ENCODE assay signal across 8 cellular contexts in the genomic region with DNA sequence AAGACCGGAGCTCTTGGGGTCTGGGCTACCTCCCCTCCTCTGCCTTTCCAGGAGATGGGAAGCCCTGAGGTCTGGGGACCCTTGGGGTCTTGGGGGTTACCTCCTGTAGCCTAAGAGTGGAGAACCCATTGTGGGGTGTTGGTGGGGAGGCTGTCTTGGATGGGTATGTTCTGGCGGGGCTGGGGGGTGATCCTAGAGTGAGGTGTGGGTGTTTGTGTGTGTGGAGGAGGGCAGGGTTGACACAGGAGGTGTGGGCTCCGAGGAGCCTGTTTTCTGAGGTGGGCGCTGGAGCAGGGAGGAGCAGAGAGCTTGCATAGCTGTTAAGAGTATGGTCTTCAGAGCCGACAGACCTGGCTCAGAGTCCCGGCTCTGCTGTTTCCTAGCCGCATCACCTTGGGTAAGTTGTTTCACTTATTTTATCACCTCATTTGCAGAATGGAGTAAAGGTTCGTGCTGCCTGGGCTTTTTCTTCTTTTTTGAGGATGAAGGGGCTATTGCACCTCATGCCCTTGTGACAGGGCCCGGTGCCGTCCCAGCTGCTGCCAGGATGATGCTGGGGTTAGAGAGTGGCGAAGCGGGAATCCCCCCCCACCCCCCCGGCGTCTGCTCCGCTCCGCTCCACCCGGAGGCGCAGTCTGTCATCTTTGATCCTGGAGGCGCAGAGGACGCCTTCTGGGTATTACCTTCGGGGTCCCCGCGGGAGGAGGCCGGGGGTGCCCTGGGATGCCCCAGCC. TPM values are rescaled to one million over a fixed set of nuclear protein-coding genes. Genes with fewer than 3 reads are reported as not detected.
DNase-seq lines count a peak whose midpoint lies in the region; ATAC-seq and TF ChIP-seq lines count a peak whose summit lies in the region.

No MANE protein-coding gene starts in this region.

- ATAC-seq in Right ventricle myocardium superior (ENCODE audit: poor library complexity) = no peak
- ATAC-seq in HG03064 (IDR thresholded peaks at IDR 0.05; ENCODE audit: low read depth, unreplicated experiment) = peak; percentile 44
- ATAC-seq in lower lobe of right lung = no peak

- no peaks in the 10 kb centered on the region for H3K27me3 ChIP-seq in cardiac muscle cell
- H3K27me3 ChIP-seq in lower lobe of right lung (ENCODE audit: low read depth) = no peaks in the 10 kb centered on the region
- no peaks in the 10 kb centered on the region for H3K27me3 ChIP-seq in vagina

- H3K4me3 ChIP-seq in cardiac muscle cell (peak overlapping the region; percentile 60), lower lobe of right lung (peak overlapping the region; percentile 69), vagina (peak overlapping the region; percentile 62 to 70), lower leg skin (ENCODE audit: low read depth, poor library complexity, severe bottlenecking) (no peak overlapping the region)

- H3K36me3 ChIP-seq in cardiac muscle cell = no peaks in the 10 kb centered on the region
- peaks cover 5% of the 10 kb centered on the region for H3K36me3 ChIP-seq in lower lobe of right lung
- H3K36me3 ChIP-seq in vagina = no peaks in the 10 kb centered on the region

- 18 to 20% methylated on average over 18 to 19 of the region's 24 CpGs for WGBS in lower leg skin, 2 donors

- H3K27ac ChIP-seq in cardiac muscle cell (no peak overlapping the region), lower lobe of right lung (no peak overlapping the region), vagina (peak overlapping the region; percentile 15)

- H3K27ac Mint-ChIP-seq in activated naive CD8-positive, alpha-beta T cell treated with anti-CD3 and anti-CD28 coated beads for 36 hours = peak overlapping the region; percentile 72

- TF ChIP-seq CTCF in cardiac muscle cell (IDR thresholded peaks at IDR 0.05; ENCODE audit: low read depth, low read length) (no peak), lower lobe of right lung (IDR thresholded peaks at IDR 0.05) (no peak), vagina (IDR thresholded peaks at IDR 0.05) (no peak), lower leg skin (IDR thresholded peaks at IDR 0.05) (no peak)

- H3K4me1 Mint-ChIP-seq in activated naive CD8-positive, alpha-beta T cell treated with anti-CD3 and anti-CD28 coated beads for 36 hours = peaks cover 78% of the 10 kb centered on the region

- peak overlapping the region; percentile 62 for H3K4me3 Mint-ChIP-seq in activated naive CD8-positive, alpha-beta T cell treated with anti-CD3 and anti-CD28 coated beads for 36 hours

- H3K9me3 Mint-ChIP-seq in activated naive CD8-positive, alpha-beta T cell treated with anti-CD3 and anti-CD28 coated beads for 36 hours = no peaks in the 10 kb centered on the region

- DNase-seq in cardiac muscle cell (ENCODE audit: low read depth in 1 of 2, low spot score in 1 of 2) (no peak), Right ventricle myocardium superior (no peak), lower lobe of right lung (no peak), vagina (ENCODE audit: extremely low spot score in 2 of 2) (no peak), lower leg skin (ENCODE audit: low spot score in 2 of 2) (no peak), EL (no peak)
- DNase-seq in activated naive CD8-positive, alpha-beta T cell treated with anti-CD3 and anti-CD28 coated beads for 36 hours = peak; percentile 25

- no peaks in the 10 kb centered on the region for H3K27me3 Mint-ChIP-seq in activated naive CD8-positive, alpha-beta T cell treated with anti-CD3 and anti-CD28 coated beads for 36 hours

- intact Hi-C loops in Right ventricle myocardium superior (cut with DNase I) (no loop called here), lower lobe of right lung (cut with DNase I) (no loop called here), vagina (cut with DNase I) (no loop called here), lower leg skin (cut with DNase I; ENCODE audit: low total_unique reads) (no loop called here)

- H3K36me3 Mint-ChIP-seq in activated naive CD8-positive, alpha-beta T cell treated with anti-CD3 and anti-CD28 coated beads for 36 hours = peaks cover 8% of the 10 kb centered on the region

- H3K4me1 ChIP-seq in cardiac muscle cell (ENCODE audit: low read depth) (peaks cover 29% of the 10 kb centered on the region), lower lobe of right lung (peaks cover 46% of the 10 kb centered on the region), vagina (peaks cover 66% of the 10 kb centered on the region)

- TF ChIP-seq POLR2A in vagina (IDR thresholded peaks at IDR 0.05) = no peak
- TF ChIP-seq POLR2A in lower leg skin (IDR thresholded peaks at IDR 0.05) = no peak

- H3K9me3 ChIP-seq in cardiac muscle cell (ENCODE audit: low read depth) = no peaks in the 10 kb centered on the region
- H3K9me3 ChIP-seq in lower lobe of right lung = no peaks in the 10 kb centered on the region
- no peaks in the 10 kb centered on the region for H3K9me3 ChIP-seq in vagina

RNA-seq across cellular contexts. Expression of a gene that starts 17.2 kb away (rescaled TPM):
- total RNA-seq in cardiac muscle cell (9.1 and 10.2 TPM in 2 replicates), Right ventricle myocardium superior (2.0 TPM), lower lobe of right lung (21.5 TPM), vagina (12.3 TPM), lower leg skin (10 to 100 TPM; 52.8 to 54.8 (median 54.1) TPM)
- polyA plus RNA-seq in cardiac muscle cell = 1.6 and 2.9 TPM in 2 replicates
- total RNA-seq in activated naive CD8-positive, alpha-beta T cell treated with anti-CD3 and anti-CD28 coated beads for 36 hours = 10 to 100 TPM; 14.8 TPM
